Comparison of ENCODE assay signal across 13 cellular contexts in the genomic region with DNA sequence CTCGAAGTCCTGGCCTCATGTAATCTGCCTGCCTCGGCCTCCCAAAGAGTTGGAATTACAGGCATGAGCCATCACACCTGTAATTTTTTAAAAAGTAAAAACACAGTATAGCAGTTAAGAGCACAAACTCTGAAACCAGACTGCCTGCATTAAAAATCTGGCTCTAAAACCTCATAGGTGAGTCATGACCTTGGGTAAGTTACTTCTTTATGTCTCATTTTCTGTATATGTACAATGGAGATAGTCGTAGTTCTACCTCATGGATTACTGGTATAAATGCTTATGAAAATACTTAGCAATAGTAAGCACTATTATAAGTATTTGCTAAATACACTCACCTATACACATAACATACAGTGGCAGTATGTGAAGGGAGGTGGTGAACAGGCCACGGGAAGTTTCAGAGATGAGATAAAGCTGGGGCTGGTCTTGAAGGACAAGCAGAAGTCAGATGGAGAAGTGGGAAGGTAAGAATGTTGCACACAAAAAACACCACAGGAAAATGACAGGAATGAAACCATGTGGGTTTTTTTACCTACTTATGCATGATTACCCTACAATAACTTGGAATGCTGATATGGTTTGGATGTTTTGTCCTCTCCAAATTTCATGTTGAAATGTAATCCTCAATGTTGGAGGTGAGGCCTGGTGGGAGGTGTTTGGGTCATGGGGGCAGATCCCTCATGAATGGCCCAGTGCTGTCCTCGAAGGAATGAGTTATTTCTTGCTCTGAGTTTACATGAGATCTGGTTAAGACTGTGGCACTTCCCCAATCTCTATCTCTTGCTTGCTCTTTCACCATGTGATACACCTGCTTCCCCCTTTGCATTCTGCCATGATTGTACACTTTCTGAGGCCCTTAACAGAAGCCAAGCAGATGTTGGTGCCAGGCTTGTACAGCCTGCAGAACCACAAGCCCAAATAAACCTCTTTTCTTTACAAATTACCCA. TPM values are rescaled to one million over a fixed set of nuclear protein-coding genes. Genes with fewer than 3 reads are reported as not detected.
DNase-seq lines count a peak whose midpoint lies in the region; ATAC-seq, FAIRE-seq and TF ChIP-seq lines count a peak whose summit lies in the region.
"Had no signal": no experiment of that assay in that cellular context is flagged by ENCODE, and none has a peak within 500 bp of the region (broad histone marks: within the 10 kb centered on the region; RNA-seq: fewer than 3 reads in every experiment).

No MANE protein-coding gene starts in this region.

- in situ Hi-C loops in GM12878 (cut with MboI), result no loop called here

- H2AFZ ChIP-seq in OCI-LY1 (ENCODE audit: low read length), result no peak overlapping the region
- peak overlapping the region; percentile 4; the same call in 1 of the 2 replicates for H2AFZ ChIP-seq in GM12878 (ENCODE audit: control insufficient read depth, low read depth, low read length)

- BruUV-seq in GM12878 (replicated peaks; lab: Mats Ljungman, UMichigan), result no TSS peak

- TF ChIP-seq CTCF in OCI-LY1 (IDR thresholded peaks at IDR 0.05; ENCODE audit: low read length) (no peak), GM12878 (IDR thresholded peaks at IDR 0.05 in 2 of 3, conservative IDR thresholded peaks at IDR 0.05 in 1 of 3; ENCODE audit: control insufficient read depth in 2 of 3, extremely low read depth in 1 of 3, insufficient read depth in 1 of 3, low read depth in 3 of 3, low read length in 3 of 3) (no peak)

- H3K36me3 ChIP-seq in OCI-LY1 (ENCODE audit: insufficient read depth, low read length), result 0 out of 2 replicates have a peak, but pooled peaks cover 4% of the 10 kb centered on the region
- no peaks in the 10 kb centered on the region for H3K36me3 ChIP-seq in GM12878 (ENCODE audit: control insufficient read depth in 2 of 2, insufficient read depth in 2 of 2, low read length in 1 of 2)
- H3K36me3 ChIP-seq: brain microvascular endothelial cell had no signal

- H3K4me3 Mint-ChIP-seq in activated naive CD4-positive, alpha-beta T cell treated with anti-CD3 and anti-CD28 coated beads for 36 hours, result peak overlapping the region; percentile 0

- no peak overlapping the region for H3K9ac ChIP-seq in OCI-LY1 (ENCODE audit: low read length)
- no peak overlapping the region for H3K9ac ChIP-seq in GM12878 (ENCODE audit: control insufficient read depth, insufficient read depth, low read length)

- H3K27me3 ChIP-seq in OCI-LY1 (ENCODE audit: insufficient read depth, low read length), result no peaks in the 10 kb centered on the region
- H3K27me3 ChIP-seq in GM12878 (replicated peaks in 1 of 2; ENCODE audit: control insufficient read depth in 2 of 2, insufficient read depth in 2 of 2, low read length in 1 of 2), result no peaks in the 10 kb centered on the region
- H3K27me3 ChIP-seq: brain microvascular endothelial cell had no signal

- H3K9me3 Mint-ChIP-seq in activated naive CD4-positive, alpha-beta T cell treated with anti-CD3 and anti-CD28 coated beads for 36 hours, result no peaks in the 10 kb centered on the region

- peaks cover 34% of the 10 kb centered on the region for H3K79me2 ChIP-seq in OCI-LY1 (ENCODE audit: insufficient read depth, low read length)
- H3K79me2 ChIP-seq in GM12878 (ENCODE audit: control insufficient read depth, insufficient read depth, low read length), result peaks cover 23% of the 10 kb centered on the region

- ATAC-seq in GM12878, result peak; percentile 90
- ATAC-seq in stimulated activated naive CD8-positive, alpha-beta T cell treated with anti-CD3 and anti-CD28 coated beads, Interleukin-15, Interleukin-2, amounts not matched to agents 100 U/mL and 50 U/mL, for 24 hours, result peak; percentile 52

- peak overlapping the region; percentile 42 for H3K27ac Mint-ChIP-seq in activated naive CD4-positive, alpha-beta T cell treated with anti-CD3 and anti-CD28 coated beads for 36 hours

- peak; percentile 27 for DNase-seq in activated naive CD4-positive, alpha-beta T cell treated with anti-CD3 and anti-CD28 coated beads for 36 hours
- DNase-seq in activated naive CD4-positive, alpha-beta T cell (lab: John Stamatoyannopoulos, UW), result no peak
- no peak for DNase-seq in GM12878 (ENCODE audit: low read depth, low spot score)
- no peak for DNase-seq in stimulated activated naive CD8-positive, alpha-beta T cell treated with anti-CD3 and anti-CD28 coated beads, Interleukin-15, Interleukin-2, amounts not matched to agents 100 U/mL and 50 U/mL, for 24 hours
- DNase-seq in activated CD4-positive, alpha-beta T cell treated with anti-CD3 and anti-CD28 coated beads, Interleukin-2, amount 50 U/mL, for 1 hour, result no peak
- DNase-seq in middle frontal gyrus (ENCODE audit: extremely low spot score, low spot score), result no peak
- DNase-seq in NCI-H1092 treated with DMSO at 0.1 percent for 48 hours (lab: John Stamatoyannopoulos, UW), result no peak
- DNase-seq: brain microvascular endothelial cell, NCI-H774, posterior cingulate gyrus had no signal

- RAD21 ChIA-PET in GM12878 (lab: Charles Lee; ENCODE audit: unreplicated experiment), result interaction anchor here (0.6 to 2.7 kb wide), 2 partner anchors 28 to 40 kb away, joined by 3 to 8 read pairs; no protein-coding TSS in a partner anchor

- H3K4me1 Mint-ChIP-seq in activated naive CD4-positive, alpha-beta T cell treated with anti-CD3 and anti-CD28 coated beads for 36 hours (ENCODE audit: low read depth), result peaks cover 45% of the 10 kb centered on the region

- peak overlapping the region; percentile 33 for H3K27ac ChIP-seq in OCI-LY1 (ENCODE audit: low read depth, low read length, poor library complexity, severe bottlenecking)
- peak overlapping the region; percentile 39 for H3K27ac ChIP-seq in GM12878 (ENCODE audit: control insufficient read depth, insufficient read depth)
- H3K27ac ChIP-seq: brain microvascular endothelial cell, VCaP had no signal

- H3K9me2 ChIP-seq in OCI-LY1 (ENCODE audit: low read depth, low read length), result no peaks in the 10 kb centered on the region

- TF ChIP-seq EP300 in GM12878 (IDR thresholded peaks at IDR 0.05; ENCODE audit: borderline replicate concordance in 1 of 2, control insufficient read depth in 1 of 2, low read depth in 2 of 2, low read length in 2 of 2), result no peak

- CTCF ChIA-PET in activated naive CD4-positive, alpha-beta T cell treated with anti-CD3 and anti-CD28 coated beads for 36 hours (lab: Charles Lee), result interaction anchor here (1.8 kb wide), 1 partner anchor 37 kb away, joined by 4 read pairs; no protein-coding TSS in a partner anchor
- CTCF ChIA-PET in GM12878 (lab: Yijun Ruan, JAX), result interaction anchor here (1.2 to 1.6 kb wide), 2 partner anchors 19 to 37 kb away, joined by 3 read pairs; no protein-coding TSS in a partner anchor

- H3K4me2 ChIP-seq in OCI-LY1 (ENCODE audit: low read length) (no peak overlapping the region), GM12878 (ENCODE audit: control insufficient read depth, insufficient read depth) (peak overlapping the region; percentile 50)

- peak; percentile 90 for FAIRE-seq in GM12878 (lab: Jason Lieb, UNC)
- FAIRE-seq: urothelium cell line had no signal

- H3K4me1 ChIP-seq in OCI-LY1 (ENCODE audit: insufficient read depth, low read length, severe bottlenecking), result peaks cover 10% of the 10 kb centered on the region
- peaks cover 13% of the 10 kb centered on the region for H3K4me1 ChIP-seq in GM12878 (ENCODE audit: control insufficient read depth, insufficient read depth, low read length)

- 63% methylated on average over 5 of the region's 5 CpGs for WGBS in GM12878 (ENCODE audit: insufficient coverage, insufficient replicate concordance, low lambda C conversion rate, missing lambda C conversion rate)

- no peaks in the 10 kb centered on the region for H3F3A ChIP-seq in OCI-LY1 (ENCODE audit: insufficient read depth, low read length)

- intact Hi-C loops in activated naive CD4-positive, alpha-beta T cell treated with anti-CD3 and anti-CD28 coated beads for 36 hours (cut with micrococcal nuclease), result loop anchor here (1.0 kb wide), 1 partner anchor 14 kb away; no protein-coding TSS in a partner anchor
- intact Hi-C loops in GM12878 (cut with micrococcal nuclease; ENCODE audit: unreplicated experiment), result no loop called here

- TF ChIP-seq RAD21 in GM12878 (IDR thresholded peaks at IDR 0.05; ENCODE audit: insufficient read depth, low read depth, low read length), result no peak

- H3K36me3 Mint-ChIP-seq in activated naive CD4-positive, alpha-beta T cell treated with anti-CD3 and anti-CD28 coated beads for 36 hours (ENCODE audit: low read depth), result no peaks in the 10 kb centered on the region

- no peaks in the 10 kb centered on the region for H3K9me3 ChIP-seq in OCI-LY1 (ENCODE audit: low read length)
- peaks cover 2% of the 10 kb centered on the region; the same call in 1 of the 3 replicates for H3K9me3 ChIP-seq in GM12878 (replicated peaks; ENCODE audit: control insufficient read depth, insufficient read depth, low read length)

- H3K4me3 ChIP-seq in OCI-LY1 (ENCODE audit: low read depth, low read length, poor library complexity, severe bottlenecking) (no peak overlapping the region), GM12878 (no peak overlapping the region)

- SMC1A ChIA-PET in GM12878 (lab: Charles Lee; ENCODE audit: uncharacterized antibody, unreplicated experiment), result interaction anchor here (0.7 to 1.9 kb wide), 6 partner anchors 11 to 40 kb away, joined by 3 to 9 read pairs (median 6); no protein-coding TSS in a partner anchor

- POLR2A ChIA-PET in GM12878 (lab: Charles Lee), result interaction anchor here (1.0 kb wide), 1 partner anchor 30 kb away, joined by 3 read pairs; no protein-coding TSS in a partner anchor

- H4K20me1 ChIP-seq in OCI-LY1 (ENCODE audit: insufficient read depth, low read length) (no peaks in the 10 kb centered on the region), GM12878 (ENCODE audit: control insufficient read depth, insufficient read depth) (no peaks in the 10 kb centered on the region)

- TF ChIP-seq POLR2A in GM12878 (IDR thresholded peaks at IDR 0.05; ENCODE audit: low read depth, low read length), result no peak

- no peaks in the 10 kb centered on the region for H3K27me3 Mint-ChIP-seq in activated naive CD4-positive, alpha-beta T cell treated with anti-CD3 and anti-CD28 coated beads for 36 hours (ENCODE audit: low read depth)

RNA-seq across cellular contexts. Expression of a gene that starts 33.9 kb away (rescaled TPM):
- total RNA-seq in activated naive CD4-positive, alpha-beta T cell treated with anti-CD3 and anti-CD28 coated beads for 36 hours, result 1 to 10 TPM; 5.5 to 5.8 TPM
- total RNA-seq in GM12878 (2013; cell fraction: nucleolus; rRNA removed), result 15.9 and 18.2 TPM in 2 replicates
- total RNA-seq in GM12878 (2014; rRNA removed), result 7.7 and 9.0 TPM in 2 replicates
- total RNA-seq in GM12878 (2014; rRNA removed; fragmentation: Illumina TruSeq; extraction: Trizol), result 11.4 TPM in 2 replicates
- total RNA-seq in GM12878 (2021), result 10.1 and 10.9 TPM in 2 replicates
- 5.6 TPM for polyA plus RNA-seq in GM12878 (2011; ENCODE audit: low read depth)
- polyA plus RNA-seq in GM12878 (2011; rRNA removed), result 13.1 and 15.3 TPM in 2 replicates
- polyA plus RNA-seq in GM12878 (2011; cell fraction: cytosol; rRNA removed), result 4.9 and 7.1 TPM in 2 replicates
- 11.5 and 12.5 TPM in 2 replicates for polyA plus RNA-seq in GM12878 (2011; cell fraction: nucleus; rRNA removed)
- 5.8 and 6.6 TPM in 2 replicates for polyA plus RNA-seq in GM12878 (2012)
- 4.3 and 5.5 TPM in 2 replicates for polyA plus RNA-seq in GM12878 (2014; fragmentation: Illumina TruSeq; extraction: Trizol)
- polyA plus RNA-seq in GM12878 (2014; fragmentation: Nextera tagmentation; extraction: Ambion mirVana), result 1 to 10 TPM; 3.5 to 5.4 TPM
- polyA plus RNA-seq in GM12878 (2014; rRNA removed), result 3.4 and 4.5 TPM in 2 replicates
- polyA plus RNA-seq in GM12878 (2016; fragmentation: Nextera tagmentation; extraction: Ambion mirVana), result 10 to 100 TPM in 1 of 2 experiments, 1 to 10 TPM in 1; 9.6 to 10.2 TPM
- polyA minus RNA-seq in GM12878 (2011; rRNA and poly(A)+ RNA removed), result 25.2 and 26.5 TPM in 2 replicates
- polyA minus RNA-seq in GM12878 (2011; cell fraction: cytosol; rRNA and poly(A)+ RNA removed), result 8.0 and 11.0 TPM in 2 replicates
- 8.7 and 12.8 TPM in 2 replicates for polyA minus RNA-seq in GM12878 (2011; cell fraction: nucleus; rRNA and poly(A)+ RNA removed)
